In the genomic region with DNA sequence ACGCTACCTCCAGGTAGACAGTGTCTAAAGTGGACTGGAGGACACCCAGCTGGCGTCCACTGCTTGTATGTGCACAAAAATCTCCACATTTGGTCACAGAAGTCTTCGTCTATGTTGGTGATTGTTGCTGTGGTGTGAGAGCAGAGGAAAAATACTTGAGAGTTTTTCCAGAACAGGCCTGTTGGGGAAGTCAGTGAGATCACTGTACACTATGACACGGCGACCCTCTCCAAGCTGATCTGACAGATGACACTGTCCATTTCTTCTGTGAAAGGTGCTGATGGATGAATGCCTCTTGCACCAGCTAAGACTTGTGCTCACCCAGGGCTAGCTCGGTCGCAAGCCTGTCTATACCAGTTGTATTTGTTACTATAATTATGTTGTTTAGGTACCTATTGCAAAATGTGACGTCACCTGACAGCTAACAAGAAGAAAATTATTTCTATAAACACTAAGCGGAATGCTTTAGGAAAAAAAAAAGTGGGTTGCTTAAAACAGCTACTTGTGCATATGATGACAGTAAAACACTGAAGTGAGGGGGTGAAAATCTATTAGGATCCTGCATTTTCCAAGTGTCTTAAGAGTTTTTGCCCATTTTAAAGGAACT, we compare ENCODE assay signal across 15 cellular contexts.
"Had no signal": no experiment of that assay in that cellular context is flagged by ENCODE, and none has a peak within 500 bp of the region (broad histone marks: within the 10 kb centered on the region; RNA-seq: fewer than 3 reads in every experiment).

No MANE protein-coding gene starts in this region.

- H3K4me3 ChIP-seq: breast epithelium, hepatocyte, right lobe of liver, spleen had no signal

- H3K4me1 ChIP-seq: right lobe of liver, spleen had no signal

- H3K36me3 ChIP-seq: breast epithelium, right lobe of liver, spleen had no signal

- H2AFZ ChIP-seq: hepatocyte had no signal

- H3K27ac ChIP-seq: breast epithelium, hepatocyte, right lobe of liver, spleen had no signal

- H3K4me2 ChIP-seq: hepatocyte had no signal

- ATAC-seq: activated T-cell treated with anti-CD3 and anti-CD28 coated beads, Interleukin-2, amount 50 U/mL, for 4 hours; naive thymus-derived CD8-positive, alpha-beta T cell; right lobe of liver; stimulated activated memory B cell treated with anti-CD40 and anti-IgM and Interleukin-4, amounts not matched to agents 10 μg/mL and 1 μg/mL and 100 μg/mL, for 72 hours had no signal

- H3K9me3 ChIP-seq: breast epithelium, right lobe of liver, spleen had no signal

- H3K27me3 ChIP-seq: breast epithelium, hepatocyte, right lobe of liver, spleen had no signal

- DNase-seq: activated CD4-positive, alpha-beta T cell treated with anti-CD3 and anti-CD28 coated beads, Interleukin-2, amount 50 U/mL, for 1 hour; activated CD4-positive, CD25-positive, alpha-beta regulatory T cell; activated gamma-delta T cell treated with Interleukin-2 at 50 U/mL for 16 hours; activated naive CD8-positive, alpha-beta T cell treated with anti-CD3 and anti-CD28 coated beads, Interleukin-2, amount 10 ng/mL, durations not matched to agents 7 days and 5 days; activated T-cell treated with anti-CD3 and anti-CD28 coated beads, Interleukin-2, amount 50 U/mL, for 4 hours; effector CD4-positive, alpha-beta T cell; naive thymus-derived CD8-positive, alpha-beta T cell; spleen; stimulated activated CD4-positive, alpha-beta T cell treated with anti-CD3 and anti-CD28 coated beads, Interleukin-1b, Interleukin-23, amount 100 ng/mL, for 48 hours; T-helper 2 cell; trophoblast cell had no signal
